2 cellular contexts compared by ENCODE assay signal in genomic region chr10:92662852-92663251, GRCh38.
TF ChIP-seq lines count a peak whose summit lies in the region.

No MANE protein-coding gene starts in this region.

TF ChIP-seq in HepG2, 621 proteins besides CTCF, POLR2A, EP300 and RAD21:
- TF ChIP-seq HIVEP1 (CRISPR knock-in tag; IDR thresholded peaks at IDR 0.05) (no peak), ZNF317 (CRISPR knock-in tag; IDR thresholded peaks at IDR 0.05) (peak; percentile 83), ZNF136 (CRISPR knock-in tag; IDR thresholded peaks at IDR 0.05; ENCODE audit: low read depth) (peak; percentile 99)
TF ChIP-seq in HepG2: peak in this region for 2.

TF ChIP-seq in K562, 482 proteins besides CTCF, POLR2A, EP300 and RAD21:
- TF ChIP-seq EHMT2 (IDR thresholded peaks at IDR 0.05) = 0 out of 2 replicates have a peak, but pooled peaks have one; percentile 16
- TF ChIP-seq DDX20 (tag; IDR thresholded peaks at IDR 0.05; ENCODE audit: low read depth) = no peak
- TF ChIP-seq, protein P1, sequence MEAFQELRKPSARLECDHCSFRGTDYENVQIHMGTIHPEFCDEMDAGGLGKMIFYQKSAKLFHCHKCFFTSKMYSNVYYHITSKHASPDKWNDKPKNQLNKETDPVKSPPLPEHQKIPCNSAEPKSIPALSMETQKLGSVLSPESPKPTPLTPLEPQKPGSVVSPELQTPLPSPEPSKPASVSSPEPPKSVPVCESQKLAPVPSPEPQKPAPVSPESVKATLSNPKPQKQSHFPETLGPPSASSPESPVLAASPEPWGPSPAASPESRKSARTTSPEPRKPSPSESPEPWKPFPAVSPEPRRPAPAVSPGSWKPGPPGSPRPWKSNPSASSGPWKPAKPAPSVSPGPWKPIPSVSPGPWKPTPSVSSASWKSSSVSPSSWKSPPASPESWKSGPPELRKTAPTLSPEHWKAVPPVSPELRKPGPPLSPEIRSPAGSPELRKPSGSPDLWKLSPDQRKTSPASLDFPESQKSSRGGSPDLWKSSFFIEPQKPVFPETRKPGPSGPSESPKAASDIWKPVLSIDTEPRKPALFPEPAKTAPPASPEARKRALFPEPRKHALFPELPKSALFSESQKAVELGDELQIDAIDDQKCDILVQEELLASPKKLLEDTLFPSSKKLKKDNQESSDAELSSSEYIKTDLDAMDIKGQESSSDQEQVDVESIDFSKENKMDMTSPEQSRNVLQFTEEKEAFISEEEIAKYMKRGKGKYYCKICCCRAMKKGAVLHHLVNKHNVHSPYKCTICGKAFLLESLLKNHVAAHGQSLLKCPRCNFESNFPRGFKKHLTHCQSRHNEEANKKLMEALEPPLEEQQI (IDR thresholded peaks at IDR 0.05) = peak; percentile 20; the same call in 1 of the 2 replicates
- TF ChIP-seq ZEB2 (IDR thresholded peaks at IDR 0.05) = peak; percentile 65
- no peak for TF ChIP-seq LARP7 (IDR thresholded peaks at IDR 0.05)
- TF ChIP-seq TEAD4 (IDR thresholded peaks at IDR 0.05; ENCODE audit: low read length) = 0 out of 2 replicates have a peak, but pooled peaks have one; percentile 27
- TF ChIP-seq TEAD4 (CRISPR knock-in tag; IDR thresholded peaks at IDR 0.05; ENCODE audit: borderline replicate concordance) = no peak
- peak; percentile 78 to 92 for TF ChIP-seq TRIM24 (IDR thresholded peaks at IDR 0.05)
- TF ChIP-seq ZNF280A (IDR thresholded peaks at IDR 0.05; ENCODE audit: low read depth, partially characterized antibody) = peak; percentile 92
- no peak for TF ChIP-seq CC2D1A (IDR thresholded peaks at IDR 0.05)
- peak; percentile 19 for TF ChIP-seq TAF9B (IDR thresholded peaks at IDR 0.05; ENCODE audit: partially characterized antibody)
- peak; percentile 64; the same call in 1 of the 2 replicates for TF ChIP-seq XRCC3 (IDR thresholded peaks at IDR 0.05)
- peak; percentile 93 for TF ChIP-seq MEIS2 (IDR thresholded peaks at IDR 0.05; ENCODE audit: partially characterized antibody)
- TF ChIP-seq, protein P2, sequence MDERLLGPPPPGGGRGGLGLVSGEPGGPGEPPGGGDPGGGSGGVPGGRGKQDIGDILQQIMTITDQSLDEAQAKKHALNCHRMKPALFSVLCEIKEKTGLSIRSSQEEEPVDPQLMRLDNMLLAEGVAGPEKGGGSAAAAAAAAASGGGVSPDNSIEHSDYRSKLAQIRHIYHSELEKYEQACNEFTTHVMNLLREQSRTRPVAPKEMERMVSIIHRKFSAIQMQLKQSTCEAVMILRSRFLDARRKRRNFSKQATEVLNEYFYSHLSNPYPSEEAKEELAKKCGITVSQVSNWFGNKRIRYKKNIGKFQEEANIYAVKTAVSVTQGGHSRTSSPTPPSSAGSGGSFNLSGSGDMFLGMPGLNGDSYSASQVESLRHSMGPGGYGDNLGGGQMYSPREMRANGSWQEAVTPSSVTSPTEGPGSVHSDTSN (CRISPR knock-in tag; IDR thresholded peaks at IDR 0.05; ENCODE audit: low read depth) = no peak
- TF ChIP-seq, protein P2 (tag; conservative IDR thresholded peaks at IDR 0.05; ENCODE audit: low read depth) = peak; percentile 89
- peak; percentile 88; the same call in 1 of the 2 replicates for TF ChIP-seq CBX5 (IDR thresholded peaks at IDR 0.05; ENCODE audit: borderline replicate concordance, low read depth)
- peak; percentile 48 for TF ChIP-seq RFX1 (IDR thresholded peaks at IDR 0.05)
- TF ChIP-seq E2F8 (IDR thresholded peaks at IDR 0.05; ENCODE audit: low read depth, partially characterized antibody) = no peak
- TF ChIP-seq HDAC1 (IDR thresholded peaks at IDR 0.05) = 0 out of 4 replicates have a peak, but pooled peaks of 1 of the 2 experiments have one; percentile 47
- peak; percentile 84 for TF ChIP-seq PKNOX1 (IDR thresholded peaks at IDR 0.05)
- TF ChIP-seq RAD51 (IDR thresholded peaks at IDR 0.05; ENCODE audit: borderline replicate concordance, low read depth) = peak; percentile 38; the same call in 1 of the 2 replicates
- TF ChIP-seq DMBX1 (CRISPR knock-in tag; IDR thresholded peaks at IDR 0.05; ENCODE audit: borderline replicate concordance) = no peak
- 0 out of 2 replicates have a peak, but pooled peaks have one; percentile 18 for TF ChIP-seq ARID1B (IDR thresholded peaks at IDR 0.05)
- peak; percentile 57 for TF ChIP-seq ARHGAP35 (IDR thresholded peaks at IDR 0.05; ENCODE audit: partially characterized antibody)
- no peak for TF ChIP-seq TGIF2 (CRISPR knock-in tag; IDR thresholded peaks at IDR 0.05)
- TF ChIP-seq TRIM28 (IDR thresholded peaks at IDR 0.05) = peak; percentile 98
- 0 out of 2 replicates have a peak, but pooled peaks have one; percentile 38 for TF ChIP-seq NBN (IDR thresholded peaks at IDR 0.05; ENCODE audit: low read depth)
- TF ChIP-seq STAT5A (IDR thresholded peaks at IDR 0.05; ENCODE audit: borderline replicate concordance, low read length) = peak; percentile 14; the same call in 1 of the 2 replicates
- no peak for TF ChIP-seq CGGBP1 (CRISPR knock-in tag; IDR thresholded peaks at IDR 0.05)
- peak in 1 of 2 experiments; percentile 99; a peak in 2 of 3 replicates for TF ChIP-seq CBX3 (IDR thresholded peaks at IDR 0.05; ENCODE audit: borderline replicate concordance in 1 of 2, low read length in 2 of 2)
TF ChIP-seq in K562: peak in this region for 21.
